In the genomic region with DNA sequence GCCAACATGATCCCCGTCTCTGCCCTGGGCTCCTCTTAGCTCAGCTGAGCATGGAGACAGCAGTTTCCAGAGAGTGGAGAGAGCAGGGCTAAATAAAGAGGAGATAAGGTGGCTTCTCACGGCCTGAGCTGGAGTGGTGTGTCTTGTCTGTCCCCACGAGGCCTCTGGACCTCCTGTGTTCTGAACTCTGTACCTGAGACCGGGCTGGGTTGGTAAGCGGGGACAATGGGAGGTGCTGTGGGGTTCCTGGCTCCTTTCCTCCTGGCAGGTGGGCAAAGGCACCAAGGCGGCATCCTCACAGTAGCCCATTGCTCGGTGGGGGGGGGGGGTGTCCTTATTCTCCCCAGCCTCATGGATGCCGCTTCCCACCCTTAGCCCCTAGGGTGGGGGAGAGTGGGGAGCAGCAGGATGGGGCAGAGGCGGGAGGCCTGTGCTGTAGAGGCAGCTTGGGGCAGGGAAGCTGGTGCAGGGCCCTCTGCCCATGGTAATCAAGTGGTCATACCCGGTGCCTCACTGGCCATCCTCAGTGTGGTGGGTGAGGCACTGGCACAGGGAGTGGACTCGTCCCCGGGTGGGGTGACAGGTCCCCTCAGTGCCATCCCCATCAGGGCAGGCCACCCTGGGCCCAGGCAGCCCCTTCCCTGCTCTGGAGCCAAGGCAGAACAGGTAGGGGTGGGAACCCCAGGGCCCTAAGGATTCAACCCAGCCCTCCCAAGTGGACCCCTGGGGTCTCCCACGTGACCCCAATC, we compare ENCODE assay signal across 24 cellular contexts. TPM values are rescaled to one million over a fixed set of nuclear protein-coding genes. Genes with fewer than 3 reads are reported as not detected.
"Had no signal": no experiment of that assay in that cellular context is flagged by ENCODE, and none has a peak within 500 bp of the region (broad histone marks: within the 10 kb centered on the region; RNA-seq: fewer than 3 reads in every experiment).

No MANE protein-coding gene starts in this region.

- H3K4me3 ChIP-seq: ascending aorta, esophagus muscularis mucosa, gastroesophageal sphincter, lung had no signal

- ATAC-seq: activated T-cell treated with anti-CD3 and anti-CD28 coated beads, Interleukin-2, amount 50 U/mL, for 4 hours; gastroesophageal sphincter; right cardiac atrium; stimulated activated naive CD8-positive, alpha-beta T cell treated with anti-CD3 and anti-CD28 coated beads, Interleukin-15, amount 100 ng/mL, for 72 hours had no signal

- H3K9me3 Mint-ChIP-seq: activated naive CD4-positive, alpha-beta T cell treated with anti-CD3 and anti-CD28 coated beads for 36 hours; activated T-cell treated with anti-CD3 and anti-CD28 coated beads, Interleukin-2, amount 50 U/mL, for 4 hours; dendritic cell treated with granulocyte-macrophage colony-stimulating factor and Interleukin-4, amounts not matched to agents 40 ng/mL and 50 ng/mL, for 4 days; nephron; stimulated activated naive CD8-positive, alpha-beta T cell treated with anti-CD3 and anti-CD28 coated beads, Interleukin-15, amount 100 ng/mL, for 72 hours had no signal

- H3K27me3 ChIP-seq: ascending aorta, esophagus muscularis mucosa, gastroesophageal sphincter had no signal

- H3K27ac Mint-ChIP-seq: activated naive CD4-positive, alpha-beta T cell treated with anti-CD3 and anti-CD28 coated beads for 36 hours; dendritic cell treated with granulocyte-macrophage colony-stimulating factor and Interleukin-4, amounts not matched to agents 40 ng/mL and 50 ng/mL, for 4 days; nephron; progenitor cell of endocrine pancreas had no signal

- H3K27me3 Mint-ChIP-seq: dendritic cell treated with granulocyte-macrophage colony-stimulating factor and Interleukin-4, amounts not matched to agents 40 ng/mL and 50 ng/mL, for 4 days; progenitor cell of endocrine pancreas; stimulated activated naive CD8-positive, alpha-beta T cell treated with anti-CD3 and anti-CD28 coated beads, Interleukin-15, amount 100 ng/mL, for 72 hours had no signal

- H3K4me3 Mint-ChIP-seq: activated naive CD4-positive, alpha-beta T cell treated with anti-CD3 and anti-CD28 coated beads for 36 hours; activated T-cell treated with anti-CD3 and anti-CD28 coated beads, Interleukin-2, amount 50 U/mL, for 4 hours; dendritic cell treated with granulocyte-macrophage colony-stimulating factor and Interleukin-4, amounts not matched to agents 40 ng/mL and 50 ng/mL, for 4 days; nephron; stimulated activated naive CD8-positive, alpha-beta T cell treated with anti-CD3 and anti-CD28 coated beads, Interleukin-15, amount 100 ng/mL, for 72 hours had no signal

- H3K27ac ChIP-seq: ascending aorta, esophagus muscularis mucosa, gastroesophageal sphincter had no signal

- H3K9me3 ChIP-seq: ascending aorta, esophagus muscularis mucosa, gastroesophageal sphincter had no signal

- DNase-seq: activated CD4-positive, alpha-beta T cell treated with anti-CD3 and anti-CD28 coated beads, Interleukin-2, amount 50 U/mL, for 1 hour; activated CD4-positive, CD25-positive, alpha-beta regulatory T cell treated with anti-CD3 and anti-CD28 coated beads, Interleukin-2, amount 50 U/mL, for 72 hours; activated CD8-positive, alpha-beta memory T cell treated with anti-CD3 and anti-CD28 coated beads, Interleukin-2, amount 50 U/mL, for 4 hours; activated naive CD4-positive, alpha-beta T cell treated with anti-CD3 and anti-CD28 coated beads for 36 hours; activated T-cell treated with anti-CD3 and anti-CD28 coated beads, Interleukin-2, amount 50 U/mL, for 4 hours; cerebellar nuclear complex; effector CD8-positive, alpha-beta T cell; midbrain; stimulated activated CD4-positive, alpha-beta T cell treated with anti-CD3 and anti-CD28 coated beads, Interleukin-2, amount 100 ng/mL, for 24 hours; stimulated activated naive CD8-positive, alpha-beta T cell treated with anti-CD3 and anti-CD28 coated beads, Interleukin-15, amount 100 ng/mL, for 72 hours; trophoblast cell had no signal

RNA-seq across cellular contexts. Expression of a gene that starts 2.8 kb away (rescaled TPM):
- total RNA-seq: activated naive CD4-positive, alpha-beta T cell treated with anti-CD3 and anti-CD28 coated beads for 36 hours; activated T-cell treated with anti-CD3 and anti-CD28 coated beads, Interleukin-2, amount 50 U/mL, for 4 hours; ascending aorta; endothelial cell of umbilical vein; esophagus muscularis mucosa; gastroesophageal sphincter; omental fat pad; progenitor cell of endocrine pancreas; right cardiac atrium; skeletal muscle tissue; T-helper 1 cell treated with Interleukin-12 subunit alpha and Interleukin-12 subunit beta and Interleukin-4 antibody, amounts not matched to agents 30 ng/mL and 1 ng/mL, for 36 hours; temporal lobe had no signal
- polyA plus RNA-seq: endothelial cell of umbilical vein, right cardiac atrium had no signal
